12 cellular contexts compared by ENCODE assay signal in genomic region chr2:157831573-157832315, GRCh38. TPM values are rescaled to one million over a fixed set of nuclear protein-coding genes. Genes with fewer than 3 reads are reported as not detected.
DNase-seq lines count a peak whose midpoint lies in the region; ATAC-seq and TF ChIP-seq lines count a peak whose summit lies in the region.
"Had no signal": no experiment of that assay in that cellular context is flagged by ENCODE, and none has a peak within 500 bp of the region (broad histone marks: within the 10 kb centered on the region; RNA-seq: fewer than 3 reads in every experiment).

No MANE protein-coding gene starts in this region.

- no peaks in the 10 kb centered on the region for H3K36me3 ChIP-seq in stomach smooth muscle (ENCODE audit: control insufficient read depth in 2 of 2, insufficient read depth in 2 of 2, low read length in 2 of 2)

- in situ Hi-C loops in GM13976 (cut with MboI; ENCODE audit: low sequenced_read_pairs, unreplicated experiment), result no loop called here

- no peak overlapping the region for H3K4me3 ChIP-seq in stomach smooth muscle (ENCODE audit: low read length in 2 of 2)
- H3K4me3 ChIP-seq: MG63 had no signal

- H3K9me3 ChIP-seq in stomach smooth muscle (ENCODE audit: control insufficient read depth in 2 of 2, low read length in 2 of 2), result no peaks in the 10 kb centered on the region
- H3K9me3 ChIP-seq: MG63 had no signal

- TF ChIP-seq CTCF in GM13976 (IDR thresholded peaks at IDR 0.05; ENCODE audit: borderline replicate concordance, control extremely low read depth, extremely low read depth, insufficient read depth, missing control alignments), result no peak

- H3K4me1 ChIP-seq in stomach smooth muscle (ENCODE audit: control insufficient read depth, insufficient read depth, low read length), result peaks cover 3% of the 10 kb centered on the region

- no peak overlapping the region for H3K9ac ChIP-seq in stomach smooth muscle (ENCODE audit: low read length in 2 of 2)

- peak; percentile 33 for ATAC-seq in left lobe of liver
- no peak for ATAC-seq in HG02571 (IDR thresholded peaks at IDR 0.05; ENCODE audit: unreplicated experiment)
- ATAC-seq in HG02981 (IDR thresholded peaks at IDR 0.05; ENCODE audit: unreplicated experiment), result no peak

- H3K27me3 ChIP-seq in stomach smooth muscle (ENCODE audit: control insufficient read depth in 1 of 2, insufficient read depth in 2 of 2, low read length in 2 of 2), result no peaks in the 10 kb centered on the region
- H3K27me3 ChIP-seq: MG63 had no signal

- H3K27ac ChIP-seq in caudate nucleus (ENCODE audit: low read depth, low read length), result peak overlapping the region; percentile 72
- peak overlapping the region; percentile 24 for H3K27ac ChIP-seq in stomach smooth muscle (ENCODE audit: low read length)

- DNase-seq in OCI-M1 (lab: John Stamatoyannopoulos, UW), result peak; percentile 25
- DNase-seq in caudate nucleus (lab: John Stamatoyannopoulos, UW), result peak in 1 of 61 donors; percentile 12
- DNase-seq in left lobe of liver (ENCODE audit: low spot score), result no peak
- no peak for DNase-seq in GM13976 (ENCODE audit: low spot score)
- no peak for DNase-seq in DMS53 treated with DMSO at 0.1 percent for 48 hours (lab: John Stamatoyannopoulos, UW; ENCODE audit: unreplicated experiment)
- DNase-seq: activated CD4-positive, CD25-positive, alpha-beta regulatory T cell treated with anti-CD3 and anti-CD28 coated beads, Interleukin-2, amount 50 U/mL, for 72 hours; activated naive CD4-positive, alpha-beta T cell; SHP77 had no signal

RNA-seq across cellular contexts. Expression of gene ACVR1, which starts 44.4 kb away (rescaled TPM):
- 14.9 TPM for total RNA-seq in left lobe of liver
